In the genomic region with DNA sequence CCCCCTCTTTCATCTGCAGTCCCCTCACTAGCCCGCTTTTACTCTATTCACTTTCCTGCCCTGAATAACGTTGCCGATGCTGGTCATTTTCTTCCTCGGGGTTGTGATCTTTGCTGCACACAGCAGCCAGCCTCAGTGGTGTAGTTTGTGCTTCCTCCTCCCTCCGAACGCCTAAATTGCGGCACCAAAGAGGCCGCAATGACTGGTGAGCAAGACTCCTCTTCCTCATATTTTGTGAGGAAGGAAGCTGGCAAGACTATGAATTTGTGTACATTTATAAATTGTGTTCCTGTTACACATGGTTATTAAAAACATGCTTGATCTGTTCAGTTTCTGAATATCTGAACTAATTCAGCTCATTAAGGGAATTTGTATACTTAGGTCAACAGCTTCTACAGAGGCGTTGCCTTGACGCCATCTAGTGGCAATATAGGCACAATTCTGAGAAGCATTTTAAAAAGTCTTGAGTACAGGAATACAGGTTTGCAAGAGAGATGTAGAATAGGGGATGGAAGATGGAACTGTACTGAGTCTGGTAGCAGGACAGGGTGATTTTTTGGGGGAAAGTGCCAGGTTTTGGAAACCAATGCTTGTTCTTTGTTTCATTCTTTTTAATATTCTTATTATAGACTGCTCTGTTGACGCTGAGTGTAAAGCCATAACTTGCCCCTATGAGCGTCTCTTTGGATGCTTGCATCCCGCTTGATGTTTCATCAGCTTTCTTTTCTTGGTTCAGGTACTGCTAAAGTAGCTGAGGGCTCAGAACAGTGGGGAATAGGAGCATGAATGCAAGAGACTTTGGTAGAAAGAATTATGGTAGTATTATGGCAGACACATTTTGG, we compare ENCODE assay signal across 1 cellular context.
TF ChIP-seq lines count a peak whose summit lies in the region.

No MANE protein-coding gene starts in this region.

TF ChIP-seq in H1, 55 proteins besides CTCF, POLR2A, EP300 and RAD21:
- TF ChIP-seq NANOG (IDR thresholded peaks at IDR 0.05; ENCODE audit: insufficient read depth, low read depth, low read length, poor library complexity, severe bottlenecking) (no peak), CHD1 (IDR thresholded peaks at IDR 0.05; ENCODE audit: low read depth, low read length) (no peak), RFX5 (IDR thresholded peaks at IDR 0.05; ENCODE audit: borderline replicate concordance, low read depth, low read length) (no peak), KDM5A (IDR thresholded peaks at IDR 0.05; ENCODE audit: low read length) (no peak), BACH1 (IDR thresholded peaks at IDR 0.05; ENCODE audit: low read length) (no peak), SUZ12 (IDR thresholded peaks at IDR 0.05; ENCODE audit: low read length) (no peak), TAF1 (IDR thresholded peaks at IDR 0.05; ENCODE audit: low read depth, low read length) (no peak), TCF12 (IDR thresholded peaks at IDR 0.05; ENCODE audit: low read depth, low read length) (no peak), SAP30 (IDR thresholded peaks at IDR 0.05; ENCODE audit: insufficient read depth, insufficient replicate concordance, low read length) (no peak), TAF7 (optimal IDR thresholded peaks at IDR 0.05; ENCODE audit: borderline replicate concordance, low read depth, low read length) (no peak), CREB1 (IDR thresholded peaks at IDR 0.05) (no peak), EGR1 (IDR thresholded peaks at IDR 0.05; ENCODE audit: borderline replicate concordance, low read depth, low read length) (no peak), GTF2F1 (IDR thresholded peaks at IDR 0.05; ENCODE audit: borderline replicate concordance, low read depth, low read length) (no peak), HDAC2 (IDR thresholded peaks at IDR 0.05; ENCODE audit: borderline replicate concordance in 1 of 2, low read depth in 2 of 2, low read length in 2 of 2) (no peak), RBBP5 (IDR thresholded peaks at IDR 0.05; ENCODE audit: borderline replicate concordance, low read depth, low read length) (no peak), JUN (IDR thresholded peaks at IDR 0.05; ENCODE audit: low read depth, low read length) (no peak)
- TF ChIP-seq, protein P1, sequence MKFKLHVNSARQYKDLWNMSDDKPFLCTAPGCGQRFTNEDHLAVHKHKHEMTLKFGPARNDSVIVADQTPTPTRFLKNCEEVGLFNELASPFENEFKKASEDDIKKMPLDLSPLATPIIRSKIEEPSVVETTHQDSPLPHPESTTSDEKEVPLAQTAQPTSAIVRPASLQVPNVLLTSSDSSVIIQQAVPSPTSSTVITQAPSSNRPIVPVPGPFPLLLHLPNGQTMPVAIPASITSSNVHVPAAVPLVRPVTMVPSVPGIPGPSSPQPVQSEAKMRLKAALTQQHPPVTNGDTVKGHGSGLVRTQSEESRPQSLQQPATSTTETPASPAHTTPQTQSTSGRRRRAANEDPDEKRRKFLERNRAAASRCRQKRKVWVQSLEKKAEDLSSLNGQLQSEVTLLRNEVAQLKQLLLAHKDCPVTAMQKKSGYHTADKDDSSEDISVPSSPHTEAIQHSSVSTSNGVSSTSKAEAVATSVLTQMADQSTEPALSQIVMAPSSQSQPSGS (IDR thresholded peaks at IDR 0.05; ENCODE audit: low read length), result no peak
- TF ChIP-seq, protein P2, sequence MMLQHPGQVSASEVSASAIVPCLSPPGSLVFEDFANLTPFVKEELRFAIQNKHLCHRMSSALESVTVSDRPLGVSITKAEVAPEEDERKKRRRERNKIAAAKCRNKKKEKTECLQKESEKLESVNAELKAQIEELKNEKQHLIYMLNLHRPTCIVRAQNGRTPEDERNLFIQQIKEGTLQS (IDR thresholded peaks at IDR 0.05; ENCODE audit: insufficient read depth, low read depth, low read length), result no peak
TF ChIP-seq in H1: peak in this region for 0.
